ENCODE assay signal across 8 cellular contexts in the genomic region with DNA sequence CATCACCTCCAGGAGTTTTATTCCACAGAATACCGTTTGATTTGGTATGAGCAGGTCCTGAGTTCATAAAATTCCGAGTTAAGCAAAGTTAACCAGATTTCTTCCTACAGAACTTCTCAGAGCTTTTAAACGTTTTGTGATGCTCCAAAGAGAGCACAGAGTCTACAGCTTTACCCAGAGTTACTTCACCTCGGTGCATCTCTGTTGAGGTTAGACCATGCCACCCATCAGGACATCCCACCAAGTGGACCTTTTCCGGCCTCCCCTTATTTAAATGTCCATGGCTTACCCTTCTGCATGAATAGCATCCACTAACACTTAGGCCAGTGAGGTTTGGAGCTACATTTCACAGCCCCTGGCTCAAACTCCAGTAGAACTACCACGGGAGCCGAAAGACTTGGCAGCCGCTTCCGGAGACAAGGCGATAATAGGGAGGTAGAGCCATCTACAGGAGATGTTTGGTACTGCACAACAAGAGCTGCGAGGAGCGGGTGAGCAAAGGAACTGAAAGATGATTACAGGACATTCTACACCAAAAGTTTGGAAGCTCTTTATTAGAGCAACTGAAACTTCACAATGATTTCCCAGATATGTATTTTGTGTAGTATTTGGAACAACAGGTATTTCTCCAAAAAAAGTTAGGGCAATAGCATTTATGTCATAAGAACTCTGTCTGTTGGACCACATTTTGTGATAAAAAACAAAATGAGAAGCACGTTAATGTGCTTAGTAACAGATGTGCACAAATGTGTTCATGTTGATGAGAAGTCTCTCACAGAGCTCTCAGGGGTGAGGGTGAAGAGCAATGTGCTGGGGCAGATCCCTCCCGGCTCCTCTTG.
A peak's percentile ranks its signal among the peaks of the same experiment; 100 is the strongest.
DNase-seq lines count a peak whose midpoint lies in the region; ATAC-seq and TF ChIP-seq lines count a peak whose summit lies in the region.

No MANE protein-coding gene starts in this region.

- H3K27me3 Mint-ChIP-seq in CD4-positive, alpha-beta memory T cell = peaks cover 3 to 10% of the 10 kb centered on the region in 2 donors
- H3K27me3 Mint-ChIP-seq in stimulated activated naive CD8-positive, alpha-beta T cell treated with anti-CD3 and anti-CD28 coated beads, Interleukin-15, amount 100 ng/mL, for 72 hours = peaks cover 27% of the 10 kb centered on the region

- intact Hi-C loops in CD4-positive, alpha-beta memory T cell (cut with micrococcal nuclease) = loop anchor here (2.0 to 5.0 kb wide), 3 partner anchors 448 to 1198 kb away; no protein-coding TSS in a partner anchor
- intact Hi-C loops in dorsolateral prefrontal cortex (cut with DNase I) = no loop called here
- intact Hi-C loops in lower lobe of right lung (cut with DNase I) = no loop called here

- H3K9me3 ChIP-seq in CD4-positive, alpha-beta memory T cell (ENCODE audit: control insufficient read depth in 1 of 2, low read length in 2 of 2) = no peaks in the 10 kb centered on the region
- no peaks in the 10 kb centered on the region for H3K9me3 ChIP-seq in lower lobe of right lung

- H3K4me3 Mint-ChIP-seq in CD4-positive, alpha-beta memory T cell = peak overlapping the region in 1 of 8 donors; percentile 40
- no peak overlapping the region for H3K4me3 Mint-ChIP-seq in stimulated activated naive CD8-positive, alpha-beta T cell treated with anti-CD3 and anti-CD28 coated beads, Interleukin-15, amount 100 ng/mL, for 72 hours

- no peak overlapping the region for H3K4me3 ChIP-seq in CD4-positive, alpha-beta memory T cell (ENCODE audit: low read length in 2 of 2)
- H3K4me3 ChIP-seq in dorsolateral prefrontal cortex = no peak overlapping the region
- H3K4me3 ChIP-seq in lower lobe of right lung = no peak overlapping the region

- no peaks in the 10 kb centered on the region for H3K9me3 Mint-ChIP-seq in CD4-positive, alpha-beta memory T cell
- H3K9me3 Mint-ChIP-seq in stimulated activated naive CD8-positive, alpha-beta T cell treated with anti-CD3 and anti-CD28 coated beads, Interleukin-15, amount 100 ng/mL, for 72 hours = no peaks in the 10 kb centered on the region

- POLR2A ChIA-PET in CD4-positive, alpha-beta memory T cell (lab: Charles Lee; ENCODE audit: partially characterized antibody) = no interaction called here

- H3K27ac ChIP-seq in CD4-positive, alpha-beta memory T cell (ENCODE audit: low read depth, low read length) = no peak overlapping the region
- H3K27ac ChIP-seq in dorsolateral prefrontal cortex (no peak overlapping the region), lower lobe of right lung (no peak overlapping the region)

- peak; percentile 94 for ATAC-seq in GM19043 (IDR thresholded peaks at IDR 0.05; ENCODE audit: low read depth, unreplicated experiment)
- peak; percentile 84 for ATAC-seq in HG03378 (IDR thresholded peaks at IDR 0.05; ENCODE audit: unreplicated experiment)
- ATAC-seq in lower lobe of right lung = peak; percentile 84 to 85
- peak; percentile 77 for ATAC-seq in stimulated activated naive CD8-positive, alpha-beta T cell treated with anti-CD3 and anti-CD28 coated beads, Interleukin-15, amount 100 ng/mL, for 72 hours

- H3K27ac Mint-ChIP-seq in CD4-positive, alpha-beta memory T cell = peak overlapping the region in 1 of 7 donors; percentile 0
- H3K27ac Mint-ChIP-seq in stimulated activated naive CD8-positive, alpha-beta T cell treated with anti-CD3 and anti-CD28 coated beads, Interleukin-15, amount 100 ng/mL, for 72 hours = no peak overlapping the region

- TF ChIP-seq CTCF in dorsolateral prefrontal cortex (IDR thresholded peaks at IDR 0.05 in 54 of 56, conservative IDR thresholded peaks at IDR 0.05 in 2 of 56; ENCODE audit: low read depth in 1 of 56, partially characterized antibody in 56 of 56) = peak in 55 of 56 donors; percentile 19 to 80 (median 69)
- peak; percentile 84 for TF ChIP-seq CTCF in lower lobe of right lung (IDR thresholded peaks at IDR 0.05)

- H3K36me3 ChIP-seq in CD4-positive, alpha-beta memory T cell (ENCODE audit: insufficient read depth, low read length) = no peaks in the 10 kb centered on the region
- no peaks in the 10 kb centered on the region for H3K36me3 ChIP-seq in lower lobe of right lung

- H3K27me3 ChIP-seq in CD4-positive, alpha-beta memory T cell (ENCODE audit: insufficient read depth, low read length) = no peaks in the 10 kb centered on the region
- H3K27me3 ChIP-seq in dorsolateral prefrontal cortex (peaks cover 0 to 15% (median 0%) of the 10 kb centered on the region in 45 donors), lower lobe of right lung (ENCODE audit: low read depth) (peaks cover 5% of the 10 kb centered on the region)

- CTCF ChIA-PET in CD4-positive, alpha-beta memory T cell (lab: Charles Lee; ENCODE audit: partially characterized antibody) = interaction anchor here (0.7 to 1.8 kb wide), 16 partner anchors 9 to 1199 kb away, joined by 3 to 12 read pairs (median 4); no protein-coding TSS in a partner anchor

- peak; percentile 36 to 50 (median 48) for DNase-seq in CD4-positive, alpha-beta memory T cell
- DNase-seq in NCI-H226 = peak; percentile 62
- peak; percentile 48 for DNase-seq in activated CD4-positive, CD25-positive, alpha-beta regulatory T cell treated with anti-CD3 and anti-CD28 coated beads, Interleukin-2, amount 50 U/mL, for 72 hours
- peak in 4 of 10 donors; percentile 36 to 49 (median 37) for DNase-seq in dorsolateral prefrontal cortex
- DNase-seq in lower lobe of right lung = peak; percentile 67
- peak; percentile 58 for DNase-seq in stimulated activated naive CD8-positive, alpha-beta T cell treated with anti-CD3 and anti-CD28 coated beads, Interleukin-15, amount 100 ng/mL, for 72 hours

- peaks cover 0 to 4% (median 4%) of the 10 kb centered on the region in 4 donors for H3K4me1 Mint-ChIP-seq in CD4-positive, alpha-beta memory T cell
- H3K4me1 Mint-ChIP-seq in stimulated activated naive CD8-positive, alpha-beta T cell treated with anti-CD3 and anti-CD28 coated beads, Interleukin-15, amount 100 ng/mL, for 72 hours = peaks cover 7% of the 10 kb centered on the region

- H3K4me1 ChIP-seq in CD4-positive, alpha-beta memory T cell (ENCODE audit: insufficient read depth, low read length) = no peaks in the 10 kb centered on the region
- H3K4me1 ChIP-seq in lower lobe of right lung = no peaks in the 10 kb centered on the region

- H3K36me3 Mint-ChIP-seq in CD4-positive, alpha-beta memory T cell = no peaks in the 10 kb centered on the region
